Comparison of ENCODE assay signal across 19 cellular contexts in genomic region chr5:124287813-124288212, GRCh38.
A peak's percentile ranks its signal among the peaks of the same experiment; 100 is the strongest.
DNase-seq lines count a peak whose midpoint lies in the region; ATAC-seq, FAIRE-seq and TF ChIP-seq lines count a peak whose summit lies in the region.
"Had no signal": no experiment of that assay in that cellular context is flagged by ENCODE, and none has a peak within 500 bp of the region (broad histone marks: within the 10 kb centered on the region; RNA-seq: fewer than 3 reads in every experiment).

No MANE protein-coding gene starts in this region.

- no peak overlapping the region for H2BK120ac ChIP-seq in H1 (replicated peaks; ENCODE audit: low read depth, low read length)

- no peak for TF ChIP-seq EP300 in H1 (IDR thresholded peaks at IDR 0.05; ENCODE audit: borderline replicate concordance in 1 of 2, low read depth in 2 of 2, low read length in 2 of 2)

- H4K91ac ChIP-seq in H1 (replicated peaks; ENCODE audit: insufficient read length, low read length), result peak overlapping the region; percentile 31

- H3K9ac ChIP-seq in H1 (replicated peaks in 1 of 4; ENCODE audit: extremely low read depth in 1 of 4, low read depth in 3 of 4, low read length in 3 of 4), result no peak overlapping the region

- H3K36me3 ChIP-seq in H1 (ENCODE audit: control insufficient read depth in 2 of 4, insufficient read depth in 4 of 4, low read length in 3 of 4), result no peaks in the 10 kb centered on the region
- H3K36me3 ChIP-seq: HAP-1 had no signal

- H3K79me1 ChIP-seq in H1 (ENCODE audit: low read depth, low read length), result no peaks in the 10 kb centered on the region

- no peak for DNase-seq in activated B cell treated with CpG ODN at 0.5 μM for 24 hours
- DNase-seq in H1 (ENCODE audit: low read depth in 1 of 2, low spot score in 2 of 2), result no peak
- DNase-seq in neural crest cell (ENCODE audit: low read depth, low spot score), result no peak
- no peak for DNase-seq in substantia nigra (lab: John Stamatoyannopoulos, UW)
- DNase-seq in NCI-H345 (lab: John Stamatoyannopoulos, UW), result no peak
- no peak for DNase-seq in NCI-H446 treated with DMSO at 0.1 percent for 48 hours (lab: John Stamatoyannopoulos, UW)
- no peak for DNase-seq in AG20443 (ENCODE audit: low spot score)
- DNase-seq: ACHN; CD4-positive, alpha-beta memory T cell; DMS153; DMS79 treated with DMSO at 0.1 percent for 48 hours; EL; GOT3 had no signal

- H2BK5ac ChIP-seq in H1 (ENCODE audit: low read depth, low read length), result no peak overlapping the region

- H3K9me3 Mint-ChIP-seq in activated B cell treated with CpG ODN at 0.5 μM for 24 hours (no peaks in the 10 kb centered on the region), neural crest cell (no peaks in the 10 kb centered on the region)

- no peak overlapping the region for H3K23ac ChIP-seq in H1 (ENCODE audit: insufficient read length)

- no peaks in the 10 kb centered on the region for H3K23me2 ChIP-seq in H1 (ENCODE audit: low read depth, low read length)

- H3K4me3 ChIP-seq in H1 (ENCODE audit: extremely low read depth in 1 of 4, insufficient read depth in 2 of 4, low read depth in 3 of 4, low read length in 4 of 4), result no peak overlapping the region
- H3K4me3 ChIP-seq: HAP-1 had no signal

- TF ChIP-seq RAD21 in H1 (IDR thresholded peaks at IDR 0.05 in 1 of 2, conservative IDR thresholded peaks at IDR 0.05 in 1 of 2; ENCODE audit: low read depth in 2 of 2, low read length in 2 of 2), result no peak

- no peak overlapping the region; the same call in 1 of the 2 replicates for H2AK5ac ChIP-seq in H1 (ENCODE audit: low read depth, low read length)

- no peak overlapping the region for H3K18ac ChIP-seq in H1 (ENCODE audit: extremely low read depth, low read length)

- H4K20me1 ChIP-seq in H1 (replicated peaks in 1 of 2; ENCODE audit: control insufficient read depth in 1 of 2, insufficient read depth in 2 of 2, low read length in 2 of 2), result no peaks in the 10 kb centered on the region

- no peak overlapping the region for H3K4me3 Mint-ChIP-seq in activated B cell treated with CpG ODN at 0.5 μM for 24 hours
- H3K4me3 Mint-ChIP-seq in neural crest cell, result no peak overlapping the region
- H3K4me3 Mint-ChIP-seq: B cell; CD4-positive, alpha-beta memory T cell had no signal

- H3K27ac Mint-ChIP-seq in activated B cell treated with CpG ODN at 0.5 μM for 24 hours (peak overlapping the region; percentile 12), neural crest cell (ENCODE audit: unreplicated experiment) (peak overlapping the region; percentile 78)
- H3K27ac Mint-ChIP-seq: B cell; CD4-positive, alpha-beta memory T cell had no signal

- H3K27me3 Mint-ChIP-seq in activated B cell treated with CpG ODN at 0.5 μM for 24 hours, result no peaks in the 10 kb centered on the region
- no peaks in the 10 kb centered on the region for H3K27me3 Mint-ChIP-seq in neural crest cell (ENCODE audit: low read depth)
- H3K27me3 Mint-ChIP-seq: B cell; CD4-positive, alpha-beta memory T cell had no signal

- no peak overlapping the region for H3K27ac ChIP-seq in H1 (ENCODE audit: low read depth, low read length)
- H3K27ac ChIP-seq in substantia nigra (ENCODE audit: low read depth, low read length, poor library complexity, severe bottlenecking), result peak overlapping the region; percentile 60
- H3K27ac ChIP-seq: C4-2B had no signal

- no peak overlapping the region for H3K4me2 ChIP-seq in H1 (ENCODE audit: insufficient read depth in 1 of 2, low read depth in 2 of 2, low read length in 2 of 2)

- H2AFZ ChIP-seq in H1 (ENCODE audit: low read length), result no peak overlapping the region

- H3K14ac ChIP-seq in H1 (ENCODE audit: insufficient read length), result no peak overlapping the region

- intact Hi-C loops in activated B cell treated with CpG ODN at 0.5 μM for 24 hours (cut with micrococcal nuclease), result no loop called here

- H3K27me3 ChIP-seq in H1 (replicated peaks in 1 of 4; ENCODE audit: control insufficient read depth in 3 of 4, extremely low read depth in 1 of 4, insufficient read depth in 3 of 4, low read length in 3 of 4), result no peaks in the 10 kb centered on the region

- FAIRE-seq in H1 (lab: Jason Lieb, UNC), result no peak
- FAIRE-seq: G401.6, GM12891 had no signal

- H2BK12ac ChIP-seq in H1 (ENCODE audit: low read depth, low read length), result peak overlapping the region; percentile 40; the same call in 1 of the 2 replicates

- no peaks in the 10 kb centered on the region for H3K79me2 ChIP-seq in H1 (ENCODE audit: control insufficient read depth in 1 of 2, insufficient read depth in 2 of 2, low read length in 2 of 2)

- no peak overlapping the region for H4K8ac ChIP-seq in H1 (ENCODE audit: extremely low read depth, insufficient read depth, low read length)

- no peak overlapping the region for H2BK15ac ChIP-seq in H1 (ENCODE audit: low read length)

- H3K9me3 ChIP-seq in H1 (ENCODE audit: insufficient read depth in 2 of 2, low read depth in 1 of 2, low read length in 1 of 2), result no peaks in the 10 kb centered on the region
- H3K9me3 ChIP-seq: HAP-1 had no signal

- H3K56ac ChIP-seq in H1 (replicated peaks; ENCODE audit: insufficient read length, low read depth, low read length), result no peak overlapping the region

- POLR2A ChIA-PET in activated B cell treated with CpG ODN at 0.5 μM for 24 hours (lab: Charles Lee), result no interaction called here
- POLR2A ChIA-PET in H1 (lab: Charles Lee; ENCODE audit: partially characterized antibody), result interaction anchor here (0.6 kb wide), 1 partner anchor 921 kb away, joined by 6 read pairs; no protein-coding TSS in a partner anchor

- ATAC-seq in activated B cell treated with CpG ODN at 0.5 μM for 24 hours (ENCODE audit: low read depth), result no peak
- no peak for ATAC-seq in GM21529 (IDR thresholded peaks at IDR 0.05; ENCODE audit: unreplicated experiment)

- H4K5ac ChIP-seq in H1 (ENCODE audit: insufficient read length, low read depth, low read length), result no peak overlapping the region

- H3K4me1 Mint-ChIP-seq in activated B cell treated with CpG ODN at 0.5 μM for 24 hours (no peaks in the 10 kb centered on the region), neural crest cell (peaks cover 31% of the 10 kb centered on the region)
- H3K4me1 Mint-ChIP-seq: B cell; CD4-positive, alpha-beta memory T cell had no signal

- H3K4me1 ChIP-seq in H1 (replicated peaks in 1 of 4; ENCODE audit: control insufficient read depth in 3 of 4, insufficient read depth in 4 of 4, low read length in 3 of 4), result peaks cover 0 to 5% (median 2%) of the 10 kb centered on the region in 4 experiments; a peak in 3 of 7 replicates
- H3K4me1 ChIP-seq: HAP-1 had no signal

- CTCF ChIA-PET in activated B cell treated with CpG ODN at 0.5 μM for 24 hours (lab: Charles Lee), result no interaction called here
- CTCF ChIA-PET in H1 (lab: Charles Lee; ENCODE audit: partially characterized antibody), result interaction anchor here (1.0 kb wide), 1 partner anchor 11 kb away, joined by 3 read pairs; no protein-coding TSS in a partner anchor

- TF ChIP-seq POLR2A in H1 (IDR thresholded peaks at IDR 0.05; ENCODE audit: control extremely low read depth in 1 of 2, low read depth in 2 of 2, low read length in 2 of 2), result no peak

- peak overlapping the region; percentile 6; the same call in 1 of the 2 replicates for H2BK20ac ChIP-seq in H1 (ENCODE audit: low read length)

- WGBS in H1 (ENCODE audit: extremely low coverage in 1 of 2, insufficient coverage in 1 of 2, insufficient read length in 1 of 2, insufficient replicate concordance in 2 of 2, low coverage in 1 of 2, low lambda C conversion rate in 2 of 2, missing lambda C conversion rate in 1 of 2), 2 experiments, result 88% methylated on average over 3 of the region's 3 CpGs; no CpG with 5 or more reads in 1 of the 2 experiments

- TF ChIP-seq CTCF in activated B cell treated with CpG ODN at 0.5 μM for 24 hours (IDR thresholded peaks at IDR 0.05), result no peak
- no peak for TF ChIP-seq CTCF in H1 (IDR thresholded peaks at IDR 0.05; ENCODE audit: control extremely low read depth in 1 of 3, insufficient read depth in 1 of 3, low read depth in 1 of 3, low read length in 3 of 3)
- no peak for TF ChIP-seq CTCF in neural crest cell (conservative IDR thresholded peaks at IDR 0.05)

- no peak overlapping the region for H3K4ac ChIP-seq in H1 (replicated peaks; ENCODE audit: insufficient read length, low read depth, low read length)

- H3K36me3 Mint-ChIP-seq in activated B cell treated with CpG ODN at 0.5 μM for 24 hours (ENCODE audit: low read depth) (no peaks in the 10 kb centered on the region), neural crest cell (ENCODE audit: low read depth) (no peaks in the 10 kb centered on the region)
- H3K36me3 Mint-ChIP-seq: CD4-positive, alpha-beta memory T cell had no signal

TF ChIP-seq in H1, 55 proteins besides CTCF, POLR2A, EP300 and RAD21:
- TF ChIP-seq SP4 (IDR thresholded peaks at IDR 0.05; ENCODE audit: low read length), result no peak
- TF ChIP-seq SIN3A (conservative IDR thresholded peaks at IDR 0.05 in 1 of 2, IDR thresholded peaks at IDR 0.05 in 1 of 2; ENCODE audit: low read depth in 1 of 2, low read length in 2 of 2), result no peak
- TF ChIP-seq RNF2 (IDR thresholded peaks at IDR 0.05; ENCODE audit: borderline replicate concordance, low read depth, low read length, missing control alignments, poor library complexity, severe bottlenecking), result no peak
- no peak for TF ChIP-seq BRCA1 (IDR thresholded peaks at IDR 0.05; ENCODE audit: low read depth, low read length)
